8 cellular contexts compared by ENCODE assay signal in genomic region chr6:33123732-33124524, GRCh38. TPM values are rescaled to one million over a fixed set of nuclear protein-coding genes. Genes with fewer than 3 reads are reported as not detected.
DNase-seq lines count a peak whose midpoint lies in the region; ATAC-seq and TF ChIP-seq lines count a peak whose summit lies in the region.

No MANE protein-coding gene starts in this region.

- no peak overlapping the region for H3K4me3 ChIP-seq in adipocyte (ENCODE audit: low read length)
- no peak overlapping the region for H3K4me3 ChIP-seq in left lung

- DNase-seq in AG08396 (ENCODE audit: low spot score) (peak; percentile 34), GM10266 (ENCODE audit: extremely low spot score) (no peak), NCI-H2029 treated with DMSO at 0.1 percent for 48 hours (lab: John Stamatoyannopoulos, UW) (peak; percentile 10), adipocyte (ENCODE audit: low read depth) (peak; percentile 50), left lung (no peak), SIG-M5 (lab: John Stamatoyannopoulos, UW) (no peak), cortex of kidney (lab: John Stamatoyannopoulos, UW) (no peak)

- H3K4me1 ChIP-seq in adipocyte (ENCODE audit: control insufficient read depth, insufficient read depth, low read length), result peaks cover 15% of the 10 kb centered on the region
- H3K4me1 ChIP-seq in left lung, result no peaks in the 10 kb centered on the region

- peaks cover 8% of the 10 kb centered on the region for H3K9me3 ChIP-seq in adipocyte (ENCODE audit: control insufficient read depth, low read length)
- H3K9me3 ChIP-seq in left lung, result peaks cover 0 to 16% of the 10 kb centered on the region in 2 donors

- H3K36me3 ChIP-seq in adipocyte (ENCODE audit: control insufficient read depth, insufficient read depth, low read length, severe bottlenecking) (no peaks in the 10 kb centered on the region), left lung (no peaks in the 10 kb centered on the region)

- no peak overlapping the region for H3K27ac ChIP-seq in left lung

- no peaks in the 10 kb centered on the region for H3K27me3 ChIP-seq in adipocyte (replicated peaks; ENCODE audit: control insufficient read depth, insufficient read depth, low read length)
- peaks cover 0 to 16% of the 10 kb centered on the region in 2 donors for H3K27me3 ChIP-seq in left lung

- TF ChIP-seq CTCF in GM10266 (IDR thresholded peaks at IDR 0.05; ENCODE audit: control insufficient read depth, insufficient read depth, low read depth, missing control alignments) (peak; percentile 25), left lung (IDR thresholded peaks at IDR 0.05) (peak; percentile 25 to 38)

- H3K9ac ChIP-seq in adipocyte (ENCODE audit: low read length), result no peak overlapping the region

- peak; percentile 54 for ATAC-seq in left lung
- no peak for ATAC-seq in GM19452 (IDR thresholded peaks at IDR 0.05; ENCODE audit: unreplicated experiment)

- intact Hi-C loops in left lung (cut with DNase I), result no loop called here

RNA-seq across cellular contexts. Expression of gene HLA-DPB1, which starts 48.1 kb away (rescaled TPM):
- total RNA-seq in left lung, result 100 to 1,000 TPM; 206 to 326 TPM

RNA-seq across cellular contexts. Expression of gene HLA-DPA1, which starts 50.5 kb away (rescaled TPM):
- total RNA-seq in left lung, result 100 to 1,000 TPM; 354 to 476 TPM

Comparison
In these comparisons a context has a peak if more than half of its experiments do, and no peak if none do; other contexts are left out.
1. DNase-seq: peak in AG08396 (single experiment), NCI-H2029 treated with DMSO at 0.1 percent for 48 hours (single experiment) and adipocyte (single experiment); none in GM10266 (single experiment), left lung (0 of 2), SIG-M5 (single experiment) and cortex of kidney (single experiment).